14 cellular contexts compared by ENCODE assay signal in the genomic region with DNA sequence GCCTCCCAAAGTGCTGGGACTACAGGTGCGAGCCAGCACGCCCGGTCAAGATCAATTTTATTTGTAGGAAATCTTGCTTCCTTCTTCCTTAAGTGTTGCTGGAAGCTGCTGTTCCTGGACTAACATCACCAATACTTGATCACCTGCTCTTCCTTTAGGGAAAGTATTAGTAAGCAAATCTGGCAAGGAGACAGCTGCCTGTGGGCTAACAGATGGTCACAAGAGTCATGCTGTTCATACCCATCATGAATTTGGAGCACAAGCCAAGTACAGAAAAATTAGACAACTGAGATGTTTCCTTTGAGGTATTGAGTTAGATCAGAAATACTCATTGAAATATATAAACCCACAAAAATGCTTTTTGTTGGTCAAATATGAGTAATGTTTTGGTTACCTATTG. TPM values are rescaled to one million over a fixed set of nuclear protein-coding genes. Genes with fewer than 3 reads are reported as not detected.
A peak's percentile ranks its signal among the peaks of the same experiment; 100 is the strongest.
DNase-seq lines count a peak whose midpoint lies in the region; TF ChIP-seq lines count a peak whose summit lies in the region.
"Had no signal": no experiment of that assay in that cellular context is flagged by ENCODE, and none has a peak within 500 bp of the region (broad histone marks: within the 10 kb centered on the region; RNA-seq: fewer than 3 reads in every experiment).

No MANE protein-coding gene starts in this region.

- no peaks in the 10 kb centered on the region for H3K4me1 ChIP-seq in effector memory CD4-positive, alpha-beta T cell (ENCODE audit: control insufficient read depth, insufficient read depth, low read length, poor library complexity, severe bottlenecking)
- H3K4me1 ChIP-seq: testis had no signal

- no peaks in the 10 kb centered on the region for H3K27me3 ChIP-seq in effector memory CD4-positive, alpha-beta T cell (replicated peaks; ENCODE audit: control insufficient read depth, insufficient read depth, low read length, poor library complexity, severe bottlenecking)
- H3K27me3 ChIP-seq: testis had no signal

- no peak for TF ChIP-seq CTCF in cardiac fibroblast (IDR thresholded peaks at IDR 0.05; ENCODE audit: low read depth, low read length)

- H3K4me3 ChIP-seq in cardiac fibroblast (replicated peaks in 1 of 2; ENCODE audit: low read depth in 2 of 2, low read length in 2 of 2) = no peak overlapping the region
- no peak overlapping the region for H3K4me3 ChIP-seq in effector memory CD4-positive, alpha-beta T cell (ENCODE audit: insufficient read depth, low read depth, low read length, poor library complexity, severe bottlenecking)
- H3K4me3 ChIP-seq: GM12878, lung, testis had no signal

- H3K27ac ChIP-seq in effector memory CD4-positive, alpha-beta T cell (ENCODE audit: insufficient read depth, low read length, poor library complexity, severe bottlenecking) = no peak overlapping the region
- H3K27ac ChIP-seq: HL-60, testis had no signal

- H3K36me3 ChIP-seq in effector memory CD4-positive, alpha-beta T cell (ENCODE audit: control insufficient read depth, insufficient read depth, low read length) = no peaks in the 10 kb centered on the region

- H3K9me3 ChIP-seq in effector memory CD4-positive, alpha-beta T cell (ENCODE audit: control insufficient read depth, low read length) = no peaks in the 10 kb centered on the region
- H3K9me3 ChIP-seq: testis had no signal

- DNase-seq in ELR (ENCODE audit: low read depth) (peak; percentile 69), NCI-H524 (lab: John Stamatoyannopoulos, UW) (peak; percentile 73 to 90), cardiac fibroblast (ENCODE audit: low read depth in 2 of 2) (peak; percentile 29 to 85), mucosa of gallbladder (ENCODE audit: low spot score) (peak; percentile 38), NCI-H345 (lab: John Stamatoyannopoulos, UW) (no peak), SKM-1 (lab: John Stamatoyannopoulos, UW; ENCODE audit: unreplicated experiment) (no peak)
- no peak for DNase-seq in stimulated activated CD4-positive, alpha-beta T cell treated with anti-CD3 and anti-CD28 coated beads, Interleukin-15, amount 100 ng/mL, for 24 hours
- no peak for DNase-seq in effector memory CD4-positive, alpha-beta T cell
- DNase-seq: CD4-positive, alpha-beta memory T cell; NCI-H1105 treated with DMSO at 0.1 percent for 48 hours; testis had no signal

RNA-seq across cellular contexts. Expression of gene BAIAP2L1, which starts 27.9 kb away (rescaled TPM):
- total RNA-seq in mucosa of gallbladder = 55.8 TPM

Comparison
In these comparisons a context has a peak if more than half of its experiments do, and no peak if none do; other contexts are left out.
1. DNase-seq: peak in ELR (single experiment), NCI-H524 (2 of 2), cardiac fibroblast (2 of 2) and mucosa of gallbladder (single experiment); none in stimulated activated CD4-positive, alpha-beta T cell treated with anti-CD3 and anti-CD28 coated beads, Interleukin-15, amount 100 ng/mL, for 24 hours (single experiment), NCI-H345 (single experiment), effector memory CD4-positive, alpha-beta T cell (0 of 3) and SKM-1 (single experiment).